Comparison of ENCODE assay signal across 1 cellular context in genomic region chr12:121802843-121803698, GRCh38.
TF ChIP-seq lines count a peak whose summit lies in the region.

No MANE protein-coding gene starts in this region.

TF ChIP-seq in GM12878, 131 proteins besides CTCF, POLR2A, EP300 and RAD21 (continued from another document and continues in another):
- TF ChIP-seq USF1 (IDR thresholded peaks at IDR 0.05; ENCODE audit: borderline replicate concordance, extremely low read length, insufficient read depth, low read depth, low read length) (no peak), NFXL1 (IDR thresholded peaks at IDR 0.05; ENCODE audit: borderline replicate concordance) (no peak), SP1 (IDR thresholded peaks at IDR 0.05; ENCODE audit: low read depth, low read length) (peak; percentile 16), BACH1 (IDR thresholded peaks at IDR 0.05; ENCODE audit: borderline replicate concordance) (peak; percentile 4; the same call in 1 of the 2 replicates), RFX5 (IDR thresholded peaks at IDR 0.05; ENCODE audit: low read depth, low read length) (no peak), MEF2A (IDR thresholded peaks at IDR 0.05; ENCODE audit: insufficient read depth, low read depth, low read length) (no peak), STAT1 (conservative IDR thresholded peaks at IDR 0.05) (no peak), HDAC6 (IDR thresholded peaks at IDR 0.05; ENCODE audit: unreplicated experiment) (no peak), BCLAF1 (IDR thresholded peaks at IDR 0.05) (no peak), ZBTB4 (CRISPR knock-in tag; IDR thresholded peaks at IDR 0.05) (no peak), SRF (IDR thresholded peaks at IDR 0.05; ENCODE audit: low read depth in 2 of 2, low read length in 2 of 2) (peak in 1 of 2 experiments; percentile 39; a peak in 1 of 4 replicates), ZBTB33 (IDR thresholded peaks at IDR 0.05) (no peak), KAT2A (conservative IDR thresholded peaks at IDR 0.05; ENCODE audit: control insufficient read depth, low read depth, low read length) (no peak), IKZF1 (conservative IDR thresholded peaks at IDR 0.05) (peak; percentile 75), ZBED1 (IDR thresholded peaks at IDR 0.05; ENCODE audit: borderline replicate concordance) (peak; percentile 92), ZNF24 (IDR thresholded peaks at IDR 0.05) (no peak), ZNF687 (IDR thresholded peaks at IDR 0.05) (peak; percentile 89), CEBPB (IDR thresholded peaks at IDR 0.05; ENCODE audit: borderline replicate concordance in 1 of 2, low read depth in 2 of 2, low read length in 2 of 2) (no peak), IKZF2 (IDR thresholded peaks at IDR 0.05) (peak in 1 of 2 experiments; percentile 38; a peak in 2 of 4 replicates), ELK1 (IDR thresholded peaks at IDR 0.05; ENCODE audit: low read depth, low read length) (no peak), ZNF384 (IDR thresholded peaks at IDR 0.05; ENCODE audit: borderline replicate concordance, low read depth, low read length) (no peak), SMC3 (IDR thresholded peaks at IDR 0.05; ENCODE audit: borderline replicate concordance, low read length) (no peak), NBN (IDR thresholded peaks at IDR 0.05) (peak; percentile 49), SIN3A (IDR thresholded peaks at IDR 0.05; ENCODE audit: low read depth, low read length) (0 out of 2 replicates have a peak, but pooled peaks have one; percentile 32), CHD1 (IDR thresholded peaks at IDR 0.05; ENCODE audit: low read depth, low read length) (peak; percentile 2; the same call in 1 of the 2 replicates), ZZZ3 (IDR thresholded peaks at IDR 0.05; ENCODE audit: control insufficient read depth, insufficient read length, low read depth) (no peak), RELB (IDR thresholded peaks at IDR 0.05; ENCODE audit: low read depth) (no peak; the same call in 1 of the 2 replicates), SMAD1 (IDR thresholded peaks at IDR 0.05; ENCODE audit: low read depth, partially characterized antibody) (no peak), RAD51 (IDR thresholded peaks at IDR 0.05) (no peak), TCF12 (IDR thresholded peaks at IDR 0.05; ENCODE audit: low read depth, low read length) (0 out of 2 replicates have a peak, but pooled peaks have one; percentile 3), ZNF592 (IDR thresholded peaks at IDR 0.05) (no peak), ZNF274 (IDR thresholded peaks at IDR 0.05; ENCODE audit: insufficient read depth, insufficient read length) (no peak), SREBF2 (IDR thresholded peaks at IDR 0.05; ENCODE audit: low read length) (peak; percentile 76), JUNB (IDR thresholded peaks at IDR 0.05) (0 out of 2 replicates have a peak, but pooled peaks have one; percentile 4), ESRRA (IDR thresholded peaks at IDR 0.05; ENCODE audit: low read length) (0 out of 2 replicates have a peak, but pooled peaks have one; percentile 73), IRF4 (IDR thresholded peaks at IDR 0.05; ENCODE audit: low read depth, low read length) (no peak), SPI1 (IDR thresholded peaks at IDR 0.05; ENCODE audit: borderline replicate concordance, insufficient read depth, low read depth, low read length) (no peak), FOS (IDR thresholded peaks at IDR 0.05; ENCODE audit: borderline replicate concordance, extremely low read depth, insufficient read length) (no peak), RB1 (IDR thresholded peaks at IDR 0.05; ENCODE audit: borderline replicate concordance) (no peak), KDM1A (IDR thresholded peaks at IDR 0.05; ENCODE audit: borderline replicate concordance) (no peak), WRNIP1 (IDR thresholded peaks at IDR 0.05; ENCODE audit: borderline replicate concordance, low read depth, low read length) (no peak), SUPT20H (IDR thresholded peaks at IDR 0.05; ENCODE audit: borderline replicate concordance, control insufficient read depth, low read depth, low read length) (no peak), TARDBP (IDR thresholded peaks at IDR 0.05; ENCODE audit: borderline replicate concordance) (peak; percentile 60; the same call in 1 of the 2 replicates)
